In the genomic region with DNA sequence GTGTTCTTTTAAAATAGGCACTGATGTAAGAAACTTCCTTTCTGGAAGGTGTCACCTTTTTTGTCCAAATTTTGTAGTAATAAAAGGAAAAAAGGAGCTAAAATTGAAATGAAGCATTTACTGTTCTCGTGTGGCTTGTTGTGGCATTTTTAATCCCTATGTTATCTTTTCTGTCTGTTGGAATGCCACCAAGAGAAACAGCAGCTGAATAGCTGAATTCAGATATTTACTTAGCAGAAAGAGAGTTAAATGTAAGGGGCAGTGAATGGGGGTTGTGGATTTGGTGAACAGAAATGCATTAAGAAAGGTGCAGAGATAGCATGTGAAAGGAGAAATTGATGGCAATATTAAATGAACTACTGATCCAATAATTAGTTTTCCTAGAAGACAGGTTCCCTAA, we compare ENCODE assay signal across 14 cellular contexts.
DNase-seq lines count a peak whose midpoint lies in the region; ATAC-seq and TF ChIP-seq lines count a peak whose summit lies in the region.
"Had no signal": no experiment of that assay in that cellular context is flagged by ENCODE, and none has a peak within 500 bp of the region (broad histone marks: within the 10 kb centered on the region; RNA-seq: fewer than 3 reads in every experiment).

No MANE protein-coding gene starts in this region.

- CTCF ChIA-PET in Panc1 (lab: Charles Lee), result no interaction called here

- in situ Hi-C loops in Caki2 (cut with HindIII; ENCODE audit: low pct_unique_long_range_greater_than_20kb, low sequenced_read_pairs), result no loop called here
- in situ Hi-C loops in Panc1 (cut with HindIII; ENCODE audit: low pct_unique_long_range_greater_than_20kb, low sequenced_read_pairs), result no loop called here

- H3K27ac ChIP-seq in Panc1 (ENCODE audit: low read length), result peak overlapping the region; percentile 19; the same call in 1 of the 2 replicates
- H3K27ac ChIP-seq in esophagus squamous epithelium, result no peak overlapping the region

- POLR2A ChIA-PET in Panc1 (lab: Charles Lee), result no interaction called here

- TF ChIP-seq CTCF in Panc1 (IDR thresholded peaks at IDR 0.05) (no peak), esophagus squamous epithelium (IDR thresholded peaks at IDR 0.05) (no peak)

- DNase-seq in Caki2 (ENCODE audit: low read depth), result peak; percentile 1
- DNase-seq in Panc1 (ENCODE audit: low read depth, low spot score), result no peak
- DNase-seq in cerebellar cortex (ENCODE audit: low spot score), result peak; percentile 8
- DNase-seq in myocyte (ENCODE audit: low read depth), result peak; percentile 16
- DNase-seq in SW480 (ENCODE audit: low spot score), result no peak
- DNase-seq in T1000 (lab: John Stamatoyannopoulos, UW), result no peak
- DNase-seq in left colon, result no peak
- no peak for DNase-seq in esophagus squamous epithelium (lab: John Stamatoyannopoulos, UW)
- DNase-seq: C1 segment of cervical spinal cord, DMS153, NCI-H1417 treated with DMSO at 0.1 percent for 48 hours, NCI-H2081, NCI-H510A had no signal

- H3K27me3 ChIP-seq in Panc1 (ENCODE audit: control insufficient read depth, insufficient read depth, low read length), result no peaks in the 10 kb centered on the region
- H3K27me3 ChIP-seq in esophagus squamous epithelium, result no peaks in the 10 kb centered on the region

- no peaks in the 10 kb centered on the region for H3K9me3 ChIP-seq in Panc1 (ENCODE audit: control insufficient read depth, insufficient read depth, low read depth, low read length)
- no peaks in the 10 kb centered on the region for H3K9me3 ChIP-seq in esophagus squamous epithelium

- WGBS in esophagus squamous epithelium, 2 donors, result 6 to 10% methylated on average over 1 of the region's 1 CpG

- ATAC-seq in Panc1 (no peak), left colon (no peak)
- ATAC-seq: K562 had no signal

- H3K36me3 ChIP-seq in Panc1 (ENCODE audit: control insufficient read depth, insufficient read depth, low read length) (no peaks in the 10 kb centered on the region), esophagus squamous epithelium (no peaks in the 10 kb centered on the region)

- H3K4me3 ChIP-seq in Panc1 (ENCODE audit: low read depth in 2 of 2, low read length in 2 of 2), result no peak overlapping the region
- H3K4me3 ChIP-seq in esophagus squamous epithelium, result no peak overlapping the region
- H3K4me3 ChIP-seq: K562 had no signal

- no peak for TF ChIP-seq POLR2A in esophagus squamous epithelium (IDR thresholded peaks at IDR 0.05)

- peaks cover 3% of the 10 kb centered on the region; the same call in 1 of the 2 replicates for H3K4me1 ChIP-seq in Panc1 (ENCODE audit: control insufficient read depth, insufficient read depth, low read length)
- no peaks in the 10 kb centered on the region for H3K4me1 ChIP-seq in esophagus squamous epithelium

- intact Hi-C loops in Panc1 (cut with micrococcal nuclease; ENCODE audit: unreplicated experiment), result no loop called here
- intact Hi-C loops in left colon (cut with DNase I, micrococcal nuclease), result no loop called here
- intact Hi-C loops in esophagus squamous epithelium (cut with DNase I), result no loop called here

- no TSS peak for BruUV-seq in Panc1 (replicated peaks; lab: Mats Ljungman, UMichigan)

Comparison
In these comparisons a context has a peak if more than half of its experiments do, and no peak if none do; other contexts are left out.
1. DNase-seq: peak in Caki2 (single experiment), cerebellar cortex (single experiment) and myocyte (single experiment); none in Panc1 (single experiment), SW480 (single experiment), T1000 (single experiment), left colon (0 of 2) and esophagus squamous epithelium (single experiment).